Comparison of ENCODE assay signal across 19 cellular contexts in the genomic region with DNA sequence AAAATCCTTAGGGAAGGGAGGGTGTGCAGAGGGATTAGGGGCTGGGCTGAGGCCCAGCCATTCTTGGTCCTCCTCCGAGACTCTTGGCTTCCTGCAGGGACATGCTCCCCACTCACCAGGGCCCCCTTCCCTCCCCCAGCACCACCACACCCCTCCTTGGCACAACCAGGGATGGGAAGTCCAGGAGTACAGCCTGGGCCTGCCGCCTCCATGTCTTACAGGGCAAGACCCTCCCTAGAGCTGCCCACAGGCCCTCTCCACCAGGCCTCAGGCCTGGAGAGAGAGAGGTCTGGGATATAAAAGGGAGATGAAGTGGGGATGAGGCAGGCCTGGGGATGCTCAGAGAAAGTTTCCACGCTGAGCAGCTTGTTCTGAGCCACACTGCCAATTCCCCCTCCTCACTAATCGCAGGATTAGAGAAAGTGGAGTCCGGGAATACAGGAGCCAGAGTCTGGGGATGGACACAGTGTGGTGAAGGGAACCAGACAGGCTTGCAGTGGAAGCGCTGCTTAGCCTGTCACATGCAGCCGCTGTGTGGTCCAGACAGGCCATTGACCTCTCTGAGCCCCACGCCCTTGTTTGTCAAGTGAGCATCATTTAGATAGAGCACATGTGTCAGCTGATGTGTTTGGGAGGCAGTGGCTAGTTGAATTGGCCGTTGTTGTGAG.
DNase-seq lines count a peak whose midpoint lies in the region; ATAC-seq, FAIRE-seq and TF ChIP-seq lines count a peak whose summit lies in the region.
"Had no signal": no experiment of that assay in that cellular context is flagged by ENCODE, and none has a peak within 500 bp of the region (broad histone marks: within the 10 kb centered on the region; RNA-seq: fewer than 3 reads in every experiment).

No MANE protein-coding gene starts in this region.

- no peak for TF ChIP-seq RAD21 in SK-N-SH (IDR thresholded peaks at IDR 0.05; ENCODE audit: low read length)

- CTCF ChIA-PET in SK-N-SH (lab: Yijun Ruan, JAX) = interaction anchor here (0.9 to 1.0 kb wide), 2 partner anchors 53 to 253 kb away, joined by 3 to 4 read pairs; no protein-coding TSS in a partner anchor

- H2AFZ ChIP-seq in SK-N-SH (ENCODE audit: low read depth) = no peak overlapping the region

- TF ChIP-seq POLR2A in GM12892 (IDR thresholded peaks at IDR 0.05; ENCODE audit: low read depth, low read length) = no peak

- no peak for TF ChIP-seq EP300 in SK-N-SH (IDR thresholded peaks at IDR 0.05; ENCODE audit: borderline replicate concordance in 1 of 2, low read depth in 1 of 2, low read length in 1 of 2)

- DNase-seq in SK-N-SH (no peak), endodermal cell (peak; percentile 32), upper lobe of right lung (peak; percentile 28), GM12892 (ENCODE audit: insufficient read length) (no peak), NCI-H774 (lab: John Stamatoyannopoulos, UW) (no peak), natural killer cell (no peak)
- DNase-seq: activated CD8-positive, alpha-beta memory T cell treated with anti-CD3 and anti-CD28 coated beads for 24 hours; activated naive CD8-positive, alpha-beta T cell treated with anti-CD3 and anti-CD28 coated beads for 36 hours; NCI-H1092 treated with DMSO at 0.1 percent for 48 hours; NCI-H524 treated with DMSO at 0.1 percent for 48 hours; ovary; stimulated activated CD4-positive, alpha-beta T cell treated with anti-CD3 and anti-CD28 coated beads, Interleukin-2, amount 100 ng/mL, for 48 hours; stimulated activated naive CD8-positive, alpha-beta T cell treated with anti-CD3 and anti-CD28 coated beads, Interleukin-15, amount 100 ng/mL, for 72 hours had no signal

- H4K20me1 ChIP-seq in SK-N-SH (ENCODE audit: insufficient read depth) = no peaks in the 10 kb centered on the region
- H4K20me1 ChIP-seq: BLaER1 had no signal

- peaks cover 6% of the 10 kb centered on the region for H3K9me3 Mint-ChIP-seq in endodermal cell
- peaks cover 1% of the 10 kb centered on the region for H3K9me3 Mint-ChIP-seq in nephron
- no peaks in the 10 kb centered on the region for H3K9me3 Mint-ChIP-seq in natural killer cell
- H3K9me3 Mint-ChIP-seq: activated naive CD8-positive, alpha-beta T cell treated with anti-CD3 and anti-CD28 coated beads for 36 hours; stimulated activated naive CD8-positive, alpha-beta T cell treated with anti-CD3 and anti-CD28 coated beads, Interleukin-15, amount 100 ng/mL, for 72 hours had no signal

- H3K27me3 Mint-ChIP-seq in endodermal cell (ENCODE audit: insufficient read depth) (peaks cover 3% of the 10 kb centered on the region), nephron (ENCODE audit: low read depth) (no peaks in the 10 kb centered on the region), natural killer cell (ENCODE audit: low read depth in 2 of 2) (peaks cover 14 to 18% of the 10 kb centered on the region in 2 donors)
- H3K27me3 Mint-ChIP-seq: activated naive CD8-positive, alpha-beta T cell treated with anti-CD3 and anti-CD28 coated beads for 36 hours had no signal

- no peak overlapping the region for H3K27ac Mint-ChIP-seq in endodermal cell
- peak overlapping the region in 2 of 3 experiments; percentile 20 to 93 for H3K27ac Mint-ChIP-seq in nephron
- no peak overlapping the region for H3K27ac Mint-ChIP-seq in natural killer cell
- H3K27ac Mint-ChIP-seq: activated naive CD8-positive, alpha-beta T cell treated with anti-CD3 and anti-CD28 coated beads for 36 hours; type B pancreatic cell had no signal

- H3K27me3 ChIP-seq in SK-N-SH (ENCODE audit: insufficient read depth) (no peaks in the 10 kb centered on the region), endodermal cell (ENCODE audit: control insufficient read depth, insufficient read depth, low read length, poor library complexity, severe bottlenecking) (no peaks in the 10 kb centered on the region), upper lobe of right lung (peaks cover 3% of the 10 kb centered on the region)
- H3K27me3 ChIP-seq: BLaER1, ovary had no signal

- H3K27ac ChIP-seq in SK-N-SH (ENCODE audit: low read depth in 2 of 2, low read length in 1 of 2) = no peak overlapping the region
- H3K27ac ChIP-seq in endodermal cell (ENCODE audit: low read depth, low read length) = no peak overlapping the region
- no peak overlapping the region for H3K27ac ChIP-seq in upper lobe of right lung
- H3K27ac ChIP-seq: BLaER1, ovary had no signal

- H3K4me3 Mint-ChIP-seq in endodermal cell (no peak overlapping the region), nephron (no peak overlapping the region), natural killer cell (no peak overlapping the region)
- H3K4me3 Mint-ChIP-seq: activated naive CD8-positive, alpha-beta T cell treated with anti-CD3 and anti-CD28 coated beads for 36 hours; stimulated activated naive CD8-positive, alpha-beta T cell treated with anti-CD3 and anti-CD28 coated beads, Interleukin-15, amount 100 ng/mL, for 72 hours; type B pancreatic cell had no signal

- peaks cover 0 to 32% of the 10 kb centered on the region in 2 experiments; a peak in 1 of 4 replicates for H3K4me1 ChIP-seq in SK-N-SH (ENCODE audit: control insufficient read depth in 1 of 2, insufficient read depth in 2 of 2, low read depth in 1 of 2, low read length in 1 of 2)
- H3K4me1 ChIP-seq in endodermal cell (ENCODE audit: control insufficient read depth, insufficient read depth, low read length) = peaks cover 9% of the 10 kb centered on the region
- no peaks in the 10 kb centered on the region for H3K4me1 ChIP-seq in upper lobe of right lung

- no peaks in the 10 kb centered on the region for H3K9me2 ChIP-seq in SK-N-SH

- no peak overlapping the region for H3K4me3 ChIP-seq in SK-N-SH (ENCODE audit: low read depth in 2 of 2, low read length in 1 of 2)
- H3K4me3 ChIP-seq in endodermal cell (ENCODE audit: low read length) = no peak overlapping the region
- no peak overlapping the region for H3K4me3 ChIP-seq in upper lobe of right lung
- H3K4me3 ChIP-seq: BLaER1, ovary had no signal

- H3K36me3 ChIP-seq in SK-N-SH (replicated peaks in 1 of 2; ENCODE audit: control insufficient read depth in 1 of 2, insufficient read depth in 2 of 2, low read length in 1 of 2) (no peaks in the 10 kb centered on the region), endodermal cell (ENCODE audit: control insufficient read depth, insufficient read depth, low read length) (no peaks in the 10 kb centered on the region), upper lobe of right lung (no peaks in the 10 kb centered on the region)
- H3K36me3 ChIP-seq: BLaER1, ovary had no signal

- ATAC-seq in SK-N-SH treated with all-trans-retinoic acid at 6 μM for 48 hours (no peak), upper lobe of right lung (peak; percentile 14), natural killer cell (no peak)
- ATAC-seq: Right ventricle myocardium inferior; stimulated activated naive CD8-positive, alpha-beta T cell treated with anti-CD3 and anti-CD28 coated beads, Interleukin-15, amount 100 ng/mL, for 72 hours had no signal

- no peak for FAIRE-seq in GM12892 (lab: Jason Lieb, UNC)
- FAIRE-seq: GM18507 had no signal

- no peak for TF ChIP-seq CTCF in SK-N-SH (IDR thresholded peaks at IDR 0.05)
- TF ChIP-seq CTCF in endodermal cell (conservative IDR thresholded peaks at IDR 0.05) = no peak
- no peak for TF ChIP-seq CTCF in nephron (IDR thresholded peaks at IDR 0.05; ENCODE audit: unreplicated experiment in 3 of 3)
- no peak for TF ChIP-seq CTCF in upper lobe of right lung (IDR thresholded peaks at IDR 0.05)
- no peak for TF ChIP-seq CTCF in natural killer cell (IDR thresholded peaks at IDR 0.05)

- no peaks in the 10 kb centered on the region for H3K79me2 ChIP-seq in SK-N-SH (ENCODE audit: insufficient read depth)

- H3K4me1 Mint-ChIP-seq in endodermal cell (peaks cover 19% of the 10 kb centered on the region), nephron (peaks cover 72% of the 10 kb centered on the region), natural killer cell (no peaks in the 10 kb centered on the region)
- H3K4me1 Mint-ChIP-seq: activated naive CD8-positive, alpha-beta T cell treated with anti-CD3 and anti-CD28 coated beads for 36 hours had no signal

- H3K9me3 ChIP-seq in SK-N-SH = peaks cover 10% of the 10 kb centered on the region; the same call in 1 of the 2 replicates
- H3K9me3 ChIP-seq in endodermal cell (ENCODE audit: control insufficient read depth, low read length) = peaks cover 11% of the 10 kb centered on the region
- no peaks in the 10 kb centered on the region for H3K9me3 ChIP-seq in upper lobe of right lung
- H3K9me3 ChIP-seq: BLaER1, ovary had no signal

- POLR2A ChIA-PET in SK-N-SH (lab: Yijun Ruan, JAX) = interaction anchor here (0.9 kb wide), 1 partner anchor 32 kb away, joined by 3 read pairs; no protein-coding TSS in a partner anchor

- H3K4me2 ChIP-seq in SK-N-SH = 0 out of 2 replicates have a peak overlapping the region, but pooled peaks have one; percentile 9
- H3K4me2 ChIP-seq: BLaER1 had no signal

- H3K9ac ChIP-seq in SK-N-SH (no peak overlapping the region), endodermal cell (ENCODE audit: extremely low read depth, low read length, poor library complexity, severe bottlenecking) (no peak overlapping the region)
- H3K9ac ChIP-seq: BLaER1 had no signal

- no peaks in the 10 kb centered on the region for H3K36me3 Mint-ChIP-seq in endodermal cell (ENCODE audit: low read depth)
- no peaks in the 10 kb centered on the region for H3K36me3 Mint-ChIP-seq in nephron (ENCODE audit: low read depth)
- H3K36me3 Mint-ChIP-seq in natural killer cell = no peaks in the 10 kb centered on the region
- H3K36me3 Mint-ChIP-seq: activated naive CD8-positive, alpha-beta T cell treated with anti-CD3 and anti-CD28 coated beads for 36 hours; type B pancreatic cell had no signal

- WGBS in SK-N-SH (ENCODE audit: low lambda C conversion rate) = 94% methylated on average over 8 of the region's 9 CpGs
- WGBS in endodermal cell (ENCODE audit: insufficient coverage in 1 of 2, insufficient read length in 1 of 2), 2 experiments = 81 to 84% methylated on average over 7 to 9 of the region's 9 CpGs

- intact Hi-C loops in upper lobe of right lung (cut with DNase I) (no loop called here), natural killer cell (cut with micrococcal nuclease) (no loop called here)

- no peaks in the 10 kb centered on the region for H3F3A ChIP-seq in SK-N-SH (replicated peaks; ENCODE audit: insufficient read depth)

TF ChIP-seq in SK-N-SH, 30 proteins besides CTCF, POLR2A, EP300 and RAD21 (continues in another document):
- no peak for TF ChIP-seq RXRA (IDR thresholded peaks at IDR 0.05; ENCODE audit: borderline replicate concordance, low read depth)

TF ChIP-seq in SK-N-SH treated with all-trans-retinoic acid at 6 μM for 48 hours, 23 proteins besides CTCF, POLR2A, EP300 and RAD21 (continues in another document):
- no peak for TF ChIP-seq ZNF565 (CRISPR knock-in tag; conservative IDR thresholded peaks at IDR 0.05; ENCODE audit: low read depth)
- TF ChIP-seq PPARA (CRISPR knock-in tag; IDR thresholded peaks at IDR 0.05; ENCODE audit: borderline replicate concordance) = no peak
- no peak for TF ChIP-seq ESRRG (CRISPR knock-in tag; IDR thresholded peaks at IDR 0.05)

Comparison
In these comparisons a context has a peak if more than half of its experiments do, and no peak if none do; other contexts are left out.
1. DNase-seq: peak in endodermal cell (single experiment) and upper lobe of right lung (single experiment); none in SK-N-SH (single experiment), GM12892 (single experiment), NCI-H774 (single experiment) and natural killer cell (single experiment).
2. H3K27ac Mint-ChIP-seq: peak in nephron (2 of 3); none in endodermal cell (single experiment) and natural killer cell (0 of 2).